Comparison of ENCODE assay signal across 9 cellular contexts in the genomic region with DNA sequence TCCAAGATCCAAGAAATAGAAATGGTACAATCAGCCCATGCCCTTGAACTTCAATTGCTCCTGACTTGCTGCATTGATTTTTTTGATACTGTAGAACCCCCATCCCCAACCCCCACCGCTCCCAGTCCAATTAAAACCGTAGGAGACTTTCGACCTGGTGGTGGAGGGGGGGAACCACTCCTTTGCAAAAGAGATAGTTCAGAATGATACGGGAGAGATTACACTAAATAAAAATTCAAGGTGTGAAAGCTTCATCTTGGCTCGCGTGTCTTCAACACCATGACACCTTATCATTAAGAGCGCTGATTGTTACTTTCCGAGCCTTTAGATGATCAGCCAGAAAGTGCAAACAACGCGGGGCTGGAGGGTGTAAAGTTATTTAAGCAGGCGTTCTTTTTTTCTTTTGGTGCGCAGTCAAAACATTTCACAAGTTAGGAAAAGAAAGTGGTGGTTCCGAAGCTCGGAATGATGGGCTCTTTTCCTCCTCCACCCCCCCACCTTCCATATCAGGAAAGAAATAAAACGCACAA. TPM values are rescaled to one million over a fixed set of nuclear protein-coding genes. Genes with fewer than 3 reads are reported as not detected.
DNase-seq lines count a peak whose midpoint lies in the region; ATAC-seq, FAIRE-seq and TF ChIP-seq lines count a peak whose summit lies in the region.
"Had no signal": no experiment of that assay in that cellular context is flagged by ENCODE, and none has a peak within 500 bp of the region (broad histone marks: within the 10 kb centered on the region; RNA-seq: fewer than 3 reads in every experiment).

No MANE protein-coding gene starts in this region.

- ATAC-seq in stimulated activated naive B cell treated with anti-CD40 and anti-IgM and Interleukin-4, amounts not matched to agents 10 μg/mL and 1 μg/mL and 100 μg/mL, for 72 hours (replicated peaks), result no peak
- ATAC-seq in HG03457 (IDR thresholded peaks at IDR 0.05; ENCODE audit: unreplicated experiment) (no peak), HG03175 (IDR thresholded peaks at IDR 0.05; ENCODE audit: unreplicated experiment) (no peak)

- peaks cover 18% of the 10 kb centered on the region for H3K4me1 Mint-ChIP-seq in astrocyte (ENCODE audit: low read depth, unreplicated experiment)
- peaks cover 29 to 51% of the 10 kb centered on the region in 2 donors for H3K4me1 Mint-ChIP-seq in stimulated activated naive B cell treated with anti-CD40 and anti-IgM and Interleukin-4, amounts not matched to agents 10 μg/mL and 1 μg/mL and 100 μg/mL, for 72 hours

- peak in 2 of 3 experiments; percentile 54 to 75 for DNase-seq in NCI-H1417 (lab: John Stamatoyannopoulos, UW)
- no peak for DNase-seq in NCI-H1417 treated with DMSO at 0.1 percent for 48 hours (lab: John Stamatoyannopoulos, UW)
- DNase-seq in astrocyte (ENCODE audit: low read depth), result no peak
- peak; percentile 75 for DNase-seq in left kidney (ENCODE audit: low read depth, low spot score)
- DNase-seq in stimulated activated naive B cell treated with anti-CD40 and anti-IgM and Interleukin-4, amounts not matched to agents 10 μg/mL and 1 μg/mL and 100 μg/mL, for 72 hours, result no peak
- no peak for DNase-seq in GOT3 (lab: John Stamatoyannopoulos, UW)

- TF ChIP-seq CTCF in astrocyte (IDR thresholded peaks at IDR 0.05; ENCODE audit: insufficient read depth, low read depth, low read length), result no peak

- H3K9me3 Mint-ChIP-seq in astrocyte (ENCODE audit: unreplicated experiment), result no peaks in the 10 kb centered on the region
- H3K9me3 Mint-ChIP-seq in stimulated activated naive B cell treated with anti-CD40 and anti-IgM and Interleukin-4, amounts not matched to agents 10 μg/mL and 1 μg/mL and 100 μg/mL, for 72 hours, result no peaks in the 10 kb centered on the region

- H3K36me3 ChIP-seq in astrocyte (ENCODE audit: insufficient read depth, low read length), result no peaks in the 10 kb centered on the region
- H3K36me3 ChIP-seq: neutrophil had no signal

- H3K27me3 ChIP-seq in astrocyte (ENCODE audit: insufficient read depth, low read length), result no peaks in the 10 kb centered on the region

- H2AFZ ChIP-seq in astrocyte (ENCODE audit: low read depth, low read length), result peak overlapping the region; percentile 85

- peaks cover 7% of the 10 kb centered on the region for H3K4me1 ChIP-seq in astrocyte (ENCODE audit: insufficient read depth, low read length)

- no peaks in the 10 kb centered on the region for H3K9me3 ChIP-seq in astrocyte (ENCODE audit: insufficient read depth, low read depth, low read length)
- H3K9me3 ChIP-seq: neutrophil had no signal

- H3K9ac ChIP-seq in astrocyte (ENCODE audit: low read length), result peak overlapping the region; percentile 88

- H3K27ac Mint-ChIP-seq in astrocyte (ENCODE audit: unreplicated experiment), result peak overlapping the region; percentile 98
- H3K27ac Mint-ChIP-seq in stimulated activated naive B cell treated with anti-CD40 and anti-IgM and Interleukin-4, amounts not matched to agents 10 μg/mL and 1 μg/mL and 100 μg/mL, for 72 hours, result peak overlapping the region; percentile 72

- peaks cover 43% of the 10 kb centered on the region for H3K79me2 ChIP-seq in astrocyte (ENCODE audit: insufficient read depth, low read length)

- peak overlapping the region; percentile 93 for H3K4me3 ChIP-seq in astrocyte (ENCODE audit: insufficient read depth, low read depth, low read length)

- no peaks in the 10 kb centered on the region for H4K20me1 ChIP-seq in astrocyte (ENCODE audit: insufficient read depth, low read length)

- no peaks in the 10 kb centered on the region for H3K27me3 Mint-ChIP-seq in astrocyte (ENCODE audit: low read depth, unreplicated experiment)
- peaks cover 78 to 79% of the 10 kb centered on the region in 2 donors for H3K27me3 Mint-ChIP-seq in stimulated activated naive B cell treated with anti-CD40 and anti-IgM and Interleukin-4, amounts not matched to agents 10 μg/mL and 1 μg/mL and 100 μg/mL, for 72 hours

- FAIRE-seq in astrocyte (lab: Jason Lieb, UNC), result no peak

- peak overlapping the region; percentile 100 for H3K4me3 Mint-ChIP-seq in astrocyte (ENCODE audit: unreplicated experiment)
- peak overlapping the region; percentile 52 to 82 for H3K4me3 Mint-ChIP-seq in stimulated activated naive B cell treated with anti-CD40 and anti-IgM and Interleukin-4, amounts not matched to agents 10 μg/mL and 1 μg/mL and 100 μg/mL, for 72 hours

- H3K36me3 Mint-ChIP-seq in astrocyte (ENCODE audit: low read depth, unreplicated experiment), result peaks cover 2% of the 10 kb centered on the region
- peaks cover 0 to 2% of the 10 kb centered on the region in 2 donors for H3K36me3 Mint-ChIP-seq in stimulated activated naive B cell treated with anti-CD40 and anti-IgM and Interleukin-4, amounts not matched to agents 10 μg/mL and 1 μg/mL and 100 μg/mL, for 72 hours

- H3K4me2 ChIP-seq in astrocyte (ENCODE audit: low read length), result peak overlapping the region; percentile 97

- peak overlapping the region; percentile 83 for H3K27ac ChIP-seq in astrocyte (ENCODE audit: low read depth, low read length)
- H3K27ac ChIP-seq: neutrophil had no signal

RNA-seq across cellular contexts. Expression of gene ZNF462, which starts 1.3 kb away (rescaled TPM):
- 98.4 and 126 TPM in 2 replicates for total RNA-seq in astrocyte

Comparison
In these comparisons a context has a peak if more than half of its experiments do, and no peak if none do; other contexts are left out.
1. DNase-seq: peak in NCI-H1417 (2 of 3) and left kidney (single experiment); none in NCI-H1417 treated with DMSO at 0.1 percent for 48 hours (single experiment), astrocyte (single experiment), stimulated activated naive B cell treated with anti-CD40 and anti-IgM and Interleukin-4, amounts not matched to agents 10 μg/mL and 1 μg/mL and 100 μg/mL, for 72 hours (single experiment) and GOT3 (single experiment).